Comparison of ENCODE assay signal across 23 cellular contexts in the genomic region with DNA sequence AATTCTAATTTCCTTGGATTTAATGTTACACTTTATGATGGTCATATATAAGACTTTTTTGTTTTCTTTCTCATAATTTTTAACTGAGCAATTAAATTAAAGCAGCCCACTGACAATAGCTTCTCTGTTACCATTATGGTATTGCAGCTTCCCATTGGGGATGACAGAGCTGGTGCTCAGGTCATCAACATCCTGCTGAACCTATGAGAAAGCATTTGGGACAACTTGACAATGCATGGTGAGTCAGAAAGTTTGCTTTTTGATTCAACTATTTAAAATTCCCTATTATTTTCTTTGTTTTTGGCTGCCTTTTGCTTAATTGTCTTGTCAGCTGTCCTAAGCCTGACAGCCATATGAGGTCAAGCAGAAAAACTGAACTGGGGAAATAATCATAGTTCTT.
"Had no signal": no experiment of that assay in that cellular context is flagged by ENCODE, and none has a peak within 500 bp of the region (broad histone marks: within the 10 kb centered on the region; RNA-seq: fewer than 3 reads in every experiment).

No MANE protein-coding gene starts in this region.

- H3K4me3 ChIP-seq: dorsolateral prefrontal cortex, esophagus muscularis mucosa, gastrocnemius medialis, lower lobe of right lung, pancreas, right lobe of liver, smooth muscle cell, thyroid gland, vagina had no signal

- H3K36me3 Mint-ChIP-seq: memory B cell, natural killer cell had no signal

- H3K27me3 ChIP-seq: dorsolateral prefrontal cortex, esophagus muscularis mucosa, gastrocnemius medialis, pancreas, right lobe of liver, thyroid gland, vagina had no signal

- H3K9me3 ChIP-seq: esophagus muscularis mucosa, gastrocnemius medialis, pancreas, right lobe of liver, thyroid gland, vagina had no signal

- H3K4me3 Mint-ChIP-seq: endodermal cell; memory B cell; natural killer cell; stimulated activated naive CD8-positive, alpha-beta T cell treated with anti-CD3 and anti-CD28 coated beads, Interleukin-15, amount 100 ng/mL, for 72 hours had no signal

- H3K27ac ChIP-seq: dorsolateral prefrontal cortex, esophagus muscularis mucosa, gastrocnemius medialis, lower lobe of right lung, pancreas, right lobe of liver, thyroid gland, vagina had no signal

- H3K27ac Mint-ChIP-seq: endodermal cell; memory B cell; natural killer cell; stimulated activated naive CD8-positive, alpha-beta T cell treated with anti-CD3 and anti-CD28 coated beads, Interleukin-15, amount 100 ng/mL, for 72 hours had no signal

- H3K27me3 Mint-ChIP-seq: memory B cell; stimulated activated naive CD8-positive, alpha-beta T cell treated with anti-CD3 and anti-CD28 coated beads, Interleukin-15, amount 100 ng/mL, for 72 hours had no signal

- DNase-seq: dorsolateral prefrontal cortex; effector CD4-positive, alpha-beta T cell; endodermal cell; gastrocnemius medialis; head of caudate nucleus; left ventricle myocardium superior; lower lobe of right lung; natural killer cell; occipital lobe; pancreas; right lobe of liver; stimulated activated CD4-positive, alpha-beta T cell treated with anti-CD3 and anti-CD28 coated beads, Interleukin-12 subunit alpha, Interleukin-12 subunit beta, amount 100 ng/mL, for 4 hours; stimulated activated CD4-positive, alpha-beta T cell treated with anti-CD3 and anti-CD28 coated beads, Interleukin-1b, Interleukin-23, amount 100 ng/mL, for 48 hours; stimulated activated CD4-positive, alpha-beta T cell treated with anti-CD3 and anti-CD28 coated beads, Interleukin-4, amount 100 ng/mL, for 1 hour; stimulated activated CD8-positive, alpha-beta memory T cell treated with anti-CD3 and anti-CD28 coated beads, Interleukin-4, amount 100 ng/mL, for 48 hours; stimulated activated naive CD4-positive, alpha-beta T cell; stimulated activated naive CD8-positive, alpha-beta T cell treated with anti-CD3 and anti-CD28 coated beads, Interleukin-15, amount 100 ng/mL, for 72 hours; thyroid gland; trophoblast cell had no signal

- H3K4me1 ChIP-seq: esophagus muscularis mucosa, gastrocnemius medialis, lower lobe of right lung, pancreas, right lobe of liver, thyroid gland, vagina had no signal

- H3K9me3 Mint-ChIP-seq: endodermal cell had no signal

- ATAC-seq: gastrocnemius medialis; left ventricle myocardium superior; lower lobe of right lung; natural killer cell; pancreas; right lobe of liver; stimulated activated naive CD8-positive, alpha-beta T cell treated with anti-CD3 and anti-CD28 coated beads, Interleukin-15, amount 100 ng/mL, for 72 hours had no signal

- H3K36me3 ChIP-seq: esophagus muscularis mucosa, gastrocnemius medialis, lower lobe of right lung, pancreas, right lobe of liver, thyroid gland, vagina had no signal

- H3K4me2 ChIP-seq: smooth muscle cell had no signal

- H3K4me1 Mint-ChIP-seq: endodermal cell; memory B cell; natural killer cell; stimulated activated naive CD8-positive, alpha-beta T cell treated with anti-CD3 and anti-CD28 coated beads, Interleukin-15, amount 100 ng/mL, for 72 hours had no signal
